ENCODE assay signal across 11 cellular contexts in the genomic region with DNA sequence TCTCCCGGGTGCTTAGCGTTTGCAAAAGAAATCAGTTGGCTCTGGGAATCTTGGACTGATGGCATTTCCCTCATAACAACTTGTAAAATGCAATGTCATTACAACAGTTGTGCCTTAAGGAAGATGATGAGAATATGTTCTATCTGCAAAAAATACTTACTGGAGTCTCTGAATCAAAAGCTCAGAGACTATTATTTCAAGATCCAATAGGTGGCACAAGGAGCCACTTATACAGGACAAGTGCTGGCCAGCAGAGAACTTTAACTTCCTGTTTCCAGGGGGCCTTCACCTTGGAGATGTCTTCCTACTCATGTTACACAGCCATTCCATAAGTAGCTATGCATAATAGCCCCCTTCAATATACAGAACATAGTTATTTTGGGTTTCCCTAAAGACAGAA. TPM values are rescaled to one million over a fixed set of nuclear protein-coding genes. Genes with fewer than 3 reads are reported as not detected.
A peak's percentile ranks its signal among the peaks of the same experiment; 100 is the strongest.
DNase-seq lines count a peak whose midpoint lies in the region; ATAC-seq and TF ChIP-seq lines count a peak whose summit lies in the region.
"Had no signal": no experiment of that assay in that cellular context is flagged by ENCODE, and none has a peak within 500 bp of the region (broad histone marks: within the 10 kb centered on the region; RNA-seq: fewer than 3 reads in every experiment).

No MANE protein-coding gene starts in this region.

- H3K4me1 ChIP-seq in mammary epithelial cell (ENCODE audit: insufficient read depth, low read length) (no peaks in the 10 kb centered on the region), upper lobe of right lung (peaks cover 7% of the 10 kb centered on the region), HAP-1 (no peaks in the 10 kb centered on the region)

- 65% methylated on average over 2 of the region's 2 CpGs for WGBS in mammary epithelial cell (ENCODE audit: low coverage, missing lambda C conversion rate)

- H3K9ac ChIP-seq in mammary epithelial cell (ENCODE audit: insufficient read depth, low read length): no peak overlapping the region

- H3K79me2 ChIP-seq in mammary epithelial cell (ENCODE audit: insufficient read depth, low read length): no peaks in the 10 kb centered on the region

- ATAC-seq in upper lobe of right lung: peak; percentile 69

- dilution Hi-C loops in mammary epithelial cell (cut with HindIII; ENCODE audit: low sequenced_read_pairs): no loop called here

- no peaks in the 10 kb centered on the region for H4K20me1 ChIP-seq in mammary epithelial cell (ENCODE audit: insufficient read depth, low read length)

- DNase-seq in T47D (ENCODE audit: low read depth in 1 of 2, low spot score in 1 of 2) (peak; percentile 23 to 57), mammary epithelial cell (no peak), NCI-H69 (lab: John Stamatoyannopoulos, UW) (peak; percentile 38), choroid plexus epithelial cell (ENCODE audit: low read depth) (peak; percentile 75), upper lobe of right lung (no peak), NCI-H2171 treated with DMSO at 0.1 percent for 48 hours (lab: John Stamatoyannopoulos, UW) (no peak), HAP-1 (ENCODE audit: low spot score in 2 of 2) (no peak), NCI-H2196 (lab: John Stamatoyannopoulos, UW; ENCODE audit: unreplicated experiment) (no peak)
- DNase-seq: cerebellar nuclear complex, NCI-H510A had no signal

- TF ChIP-seq CTCF in mammary epithelial cell (conservative IDR thresholded peaks at IDR 0.05 in 1 of 2, IDR thresholded peaks at IDR 0.05 in 1 of 2; ENCODE audit: extremely low read depth in 1 of 2, insufficient read depth in 1 of 2, low read depth in 1 of 2, low read length in 2 of 2): peak in 1 of 2 donors; percentile 30
- peak; percentile 44 for TF ChIP-seq CTCF in choroid plexus epithelial cell (conservative IDR thresholded peaks at IDR 0.05; ENCODE audit: low read depth, low read length)
- TF ChIP-seq CTCF in upper lobe of right lung (IDR thresholded peaks at IDR 0.05): peak; percentile 25

- intact Hi-C loops in mammary epithelial cell (cut with micrococcal nuclease): no loop called here
- intact Hi-C loops in upper lobe of right lung (cut with DNase I): loop anchor here (10.0 kb wide), 1 partner anchor 109 kb away; a partner anchor contains a TSS

- no peak overlapping the region for H2AFZ ChIP-seq in mammary epithelial cell (ENCODE audit: low read depth, low read length)

- no peak overlapping the region for H3K4me2 ChIP-seq in mammary epithelial cell (ENCODE audit: insufficient read depth, low read depth, low read length)

- H3K4me3 ChIP-seq in mammary epithelial cell (replicated peaks in 1 of 3; ENCODE audit: insufficient read depth in 1 of 3, low read depth in 2 of 3, low read length in 3 of 3) (no peak overlapping the region), choroid plexus epithelial cell (ENCODE audit: low read depth, low read length) (no peak overlapping the region), upper lobe of right lung (no peak overlapping the region), HAP-1 (no peak overlapping the region)
- H3K4me3 ChIP-seq: lung had no signal

- H3K9me3 ChIP-seq in mammary epithelial cell (replicated peaks; ENCODE audit: insufficient read depth, low read length) (no peaks in the 10 kb centered on the region), upper lobe of right lung (no peaks in the 10 kb centered on the region), HAP-1 (no peaks in the 10 kb centered on the region)

- no peaks in the 10 kb centered on the region for H3K36me3 ChIP-seq in mammary epithelial cell (ENCODE audit: insufficient read depth, low read length)
- no peaks in the 10 kb centered on the region for H3K36me3 ChIP-seq in upper lobe of right lung
- H3K36me3 ChIP-seq in HAP-1 (replicated peaks): no peaks in the 10 kb centered on the region

- CTCF ChIA-PET in mammary epithelial cell (lab: Charles Lee; ENCODE audit: low non-redundant PET): interaction anchor here (0.6 kb wide), 1 partner anchor 147 kb away, joined by 6 read pairs; no protein-coding TSS in a partner anchor

- in situ Hi-C loops in T47D (cut with HindIII; ENCODE audit: low pct_unique_long_range_greater_than_20kb, low sequenced_read_pairs) (no loop called here), mammary epithelial cell (cut with MboI; ENCODE audit: low sequenced_read_pairs in 2 of 2) (loop anchor here in 1 of 2 donors (25.0 kb wide), 1 partner anchor 221 kb away; a partner anchor contains a TSS), HAP-1 (cut with MboI; ENCODE audit: low sequenced_read_pairs) (loop anchor here (25.0 kb wide), 1 partner anchor 921 kb away; a partner anchor contains a TSS)

- H3K27me3 ChIP-seq in mammary epithelial cell (ENCODE audit: insufficient read depth, low read length): no peaks in the 10 kb centered on the region
- no peaks in the 10 kb centered on the region for H3K27me3 ChIP-seq in upper lobe of right lung
- H3K27me3 ChIP-seq in HAP-1 (ENCODE audit: low read depth): no peaks in the 10 kb centered on the region

- no TSS peak for BruUV-seq in mammary epithelial cell (replicated peaks; lab: Mats Ljungman, UMichigan)

- no peak overlapping the region for H3K27ac ChIP-seq in mammary epithelial cell (ENCODE audit: insufficient read depth, low read depth, low read length)
- H3K27ac ChIP-seq in upper lobe of right lung: no peak overlapping the region

RNA-seq across cellular contexts. Expression of a gene that starts 8.9 kb away (rescaled TPM):
- 100 to 1,000 TPM in 1 of 2 donors, 10 to 100 TPM in 1; 40.5 to 141 TPM for total RNA-seq in mammary epithelial cell
- polyA plus RNA-seq in mammary epithelial cell: 113 TPM
- 17.6 TPM for polyA minus RNA-seq in mammary epithelial cell
- 196 TPM for total RNA-seq in upper lobe of right lung

RNA-seq across cellular contexts. Expression of a gene that starts 23.2 kb away (rescaled TPM):
- total RNA-seq in mammary epithelial cell (10 to 100 TPM; 20.6 to 36.3 TPM), upper lobe of right lung (54.5 TPM)
- polyA plus RNA-seq in mammary epithelial cell: 13.9 TPM
- polyA minus RNA-seq in mammary epithelial cell: 56.8 TPM

RNA-seq across cellular contexts. Expression of a gene that starts 44.6 kb away (rescaled TPM):
- total RNA-seq in mammary epithelial cell (10 to 100 TPM; 17.3 to 23.0 TPM), upper lobe of right lung (24.8 TPM)
- 8.6 TPM for polyA plus RNA-seq in mammary epithelial cell
- polyA minus RNA-seq in mammary epithelial cell: 17.0 TPM

Comparison
In these comparisons a context has a peak if more than half of its experiments do, and no peak if none do; other contexts are left out.
1. DNase-seq: peak in T47D (2 of 2), NCI-H69 (single experiment) and choroid plexus epithelial cell (single experiment); none in mammary epithelial cell (single experiment), upper lobe of right lung (single experiment), NCI-H2171 treated with DMSO at 0.1 percent for 48 hours (single experiment), HAP-1 (0 of 2) and NCI-H2196 (single experiment).